In genomic region chr6:168090706-168091105, GRCh38 we compare ENCODE assay signal across 24 cellular contexts. TPM values are rescaled to one million over a fixed set of nuclear protein-coding genes. Genes with fewer than 3 reads are reported as not detected.
A peak's percentile ranks its signal among the peaks of the same experiment; 100 is the strongest.
DNase-seq lines count a peak whose midpoint lies in the region; ATAC-seq, FAIRE-seq and TF ChIP-seq lines count a peak whose summit lies in the region.
"Had no signal": no experiment of that assay in that cellular context is flagged by ENCODE, and none has a peak within 500 bp of the region (broad histone marks: within the 10 kb centered on the region; RNA-seq: fewer than 3 reads in every experiment).

No MANE protein-coding gene starts in this region.

- no peaks in the 10 kb centered on the region for H4K20me1 ChIP-seq in H1 (replicated peaks in 1 of 2; ENCODE audit: control insufficient read depth in 1 of 2, insufficient read depth in 2 of 2, low read length in 2 of 2)

- TF ChIP-seq CTCF in Caco-2 (IDR thresholded peaks at IDR 0.05; ENCODE audit: insufficient read depth in 1 of 2, low read depth in 1 of 2, low read length in 1 of 2, severe bottlenecking in 1 of 2, unreplicated experiment in 1 of 2), result no peak
- no peak for TF ChIP-seq CTCF in H1 (IDR thresholded peaks at IDR 0.05; ENCODE audit: control extremely low read depth in 1 of 3, insufficient read depth in 1 of 3, low read depth in 1 of 3, low read length in 3 of 3)
- TF ChIP-seq CTCF in stomach (IDR thresholded peaks at IDR 0.05), result no peak
- TF ChIP-seq CTCF in dorsolateral prefrontal cortex (IDR thresholded peaks at IDR 0.05 in 54 of 56, conservative IDR thresholded peaks at IDR 0.05 in 2 of 56; ENCODE audit: low read depth in 1 of 56, partially characterized antibody in 56 of 56), result no peak
- no peak for TF ChIP-seq CTCF in HFFc6 (IDR thresholded peaks at IDR 0.05)

- no peaks in the 10 kb centered on the region for H3K79me2 ChIP-seq in H1 (ENCODE audit: control insufficient read depth in 1 of 2, insufficient read depth in 2 of 2, low read length in 2 of 2)

- H3K27me3 Mint-ChIP-seq in Caco-2 (ENCODE audit: insufficient read depth, unreplicated experiment) (no peaks in the 10 kb centered on the region), HFFc6 (ENCODE audit: insufficient read depth) (peaks cover 23% of the 10 kb centered on the region)
- no peaks in the 10 kb centered on the region for H3K27me3 Mint-ChIP-seq in natural killer cell treated with Interleukin-12 subunit alpha and Interleukin-12 subunit beta and Interleukin-15 and Interleukin-18, amount 100 ng/mL, for 72 hours
- H3K27me3 Mint-ChIP-seq: CD4-positive, alpha-beta T cell had no signal

- H3K4me1 ChIP-seq in Caco-2 (peaks cover 47% of the 10 kb centered on the region), H1 (replicated peaks in 1 of 4; ENCODE audit: control insufficient read depth in 3 of 4, insufficient read depth in 4 of 4, low read length in 3 of 4) (peaks cover 0 to 26% (median 13%) of the 10 kb centered on the region in 4 experiments; a peak in 6 of 7 replicates), neuronal stem cell (ENCODE audit: control insufficient read depth in 2 of 2, insufficient read depth in 1 of 2, low read depth in 1 of 2, low read length in 2 of 2) (peaks cover 20 to 29% of the 10 kb centered on the region in 2 donors), stomach (peaks cover 13 to 20% (median 13%) of the 10 kb centered on the region in 4 donors)
- H3K4me1 ChIP-seq: BE2C had no signal

- H3K14ac ChIP-seq in H1 (ENCODE audit: insufficient read length), result no peak overlapping the region
- H3K14ac ChIP-seq in neuronal stem cell (ENCODE audit: low read length), result no peak overlapping the region

- no TSS peak for BruUV-seq in Caco-2 (replicated peaks; lab: Mats Ljungman, UMichigan)

- H3K18ac ChIP-seq in H1 (ENCODE audit: extremely low read depth, low read length), result no peak overlapping the region
- peak overlapping the region; percentile 27 for H3K18ac ChIP-seq in neuronal stem cell (ENCODE audit: low read length)

- H3K79me1 ChIP-seq in H1 (ENCODE audit: low read depth, low read length) (no peaks in the 10 kb centered on the region), neuronal stem cell (ENCODE audit: low read depth, low read length) (no peaks in the 10 kb centered on the region)

- no peaks in the 10 kb centered on the region for H3K27me3 ChIP-seq in Caco-2 (replicated peaks; ENCODE audit: control insufficient read depth, insufficient read depth, low read length)
- H3K27me3 ChIP-seq in H1 (replicated peaks in 1 of 4; ENCODE audit: control insufficient read depth in 3 of 4, extremely low read depth in 1 of 4, insufficient read depth in 3 of 4, low read length in 3 of 4), result peaks cover 0 to 2% (median 0%) of the 10 kb centered on the region in 4 experiments; a peak in 2 of 7 replicates
- H3K27me3 ChIP-seq in neuronal stem cell (ENCODE audit: control insufficient read depth in 3 of 3, insufficient read depth in 3 of 3, low read depth in 1 of 3, low read length in 3 of 3), result no peaks in the 10 kb centered on the region
- no peaks in the 10 kb centered on the region for H3K27me3 ChIP-seq in stomach
- H3K27me3 ChIP-seq in dorsolateral prefrontal cortex, result peaks cover 0 to 5% (median 0%) of the 10 kb centered on the region in 45 donors
- H3K27me3 ChIP-seq: BE2C had no signal

- H2BK12ac ChIP-seq in H1 (ENCODE audit: low read depth, low read length), result no peak overlapping the region
- H2BK12ac ChIP-seq in neuronal stem cell (ENCODE audit: low read length), result no peak overlapping the region

- CTCF ChIA-PET in Caco-2 (lab: Charles Lee), result no interaction called here
- CTCF ChIA-PET in H1 (lab: Charles Lee; ENCODE audit: partially characterized antibody), result interaction anchor here (1.1 to 2.0 kb wide), 5 partner anchors 12 to 66 kb away, joined by 3 to 6 read pairs (median 5); no protein-coding TSS in a partner anchor

- no peak for TF ChIP-seq RAD21 in H1 (IDR thresholded peaks at IDR 0.05 in 1 of 2, conservative IDR thresholded peaks at IDR 0.05 in 1 of 2; ENCODE audit: low read depth in 2 of 2, low read length in 2 of 2)

- no peak overlapping the region for H3K4me3 Mint-ChIP-seq in Caco-2 (ENCODE audit: unreplicated experiment)
- H3K4me3 Mint-ChIP-seq in natural killer cell treated with Interleukin-12 subunit alpha and Interleukin-12 subunit beta and Interleukin-15 and Interleukin-18, amount 100 ng/mL, for 72 hours, result no peak overlapping the region
- H3K4me3 Mint-ChIP-seq in HFFc6, result no peak overlapping the region
- H3K4me3 Mint-ChIP-seq: CD4-positive, alpha-beta T cell; IgD-negative memory B cell had no signal

- H2BK120ac ChIP-seq in H1 (replicated peaks; ENCODE audit: low read depth, low read length) (no peak overlapping the region), neuronal stem cell (ENCODE audit: low read depth, low read length) (no peak overlapping the region)

- H3K9me3 Mint-ChIP-seq in Caco-2 (ENCODE audit: unreplicated experiment) (no peaks in the 10 kb centered on the region), HFFc6 (peaks cover 13% of the 10 kb centered on the region; the same call in 1 of the 2 replicates)
- no peaks in the 10 kb centered on the region for H3K9me3 Mint-ChIP-seq in natural killer cell treated with Interleukin-12 subunit alpha and Interleukin-12 subunit beta and Interleukin-15 and Interleukin-18, amount 100 ng/mL, for 72 hours
- H3K9me3 Mint-ChIP-seq: CD4-positive, alpha-beta T cell had no signal

- H3K4ac ChIP-seq in H1 (replicated peaks; ENCODE audit: insufficient read length, low read depth, low read length) (no peak overlapping the region), neuronal stem cell (ENCODE audit: low read length) (no peak overlapping the region)

- H2BK20ac ChIP-seq in H1 (ENCODE audit: low read length), result no peak overlapping the region

- ATAC-seq in natural killer cell treated with Interleukin-12 subunit alpha and Interleukin-12 subunit beta and Interleukin-15 and Interleukin-18, amount 100 ng/mL, for 72 hours, result no peak

- no peak for FAIRE-seq in H1 (lab: Jason Lieb, UNC)
- FAIRE-seq: A204.1, GM12892, GM18507, H54, HTR-8/SVneo had no signal

- no peak overlapping the region for H3K9ac ChIP-seq in H1 (replicated peaks in 1 of 4; ENCODE audit: extremely low read depth in 1 of 4, low read depth in 3 of 4, low read length in 3 of 4)
- no peak overlapping the region for H3K9ac ChIP-seq in neuronal stem cell (ENCODE audit: low read depth, low read length, poor library complexity)
- H3K9ac ChIP-seq: GM23248 had no signal

- H2BK5ac ChIP-seq in H1 (ENCODE audit: low read depth, low read length) (no peak overlapping the region), neuronal stem cell (ENCODE audit: low read length) (no peak overlapping the region)

- peaks cover 31% of the 10 kb centered on the region for H3K4me1 Mint-ChIP-seq in Caco-2 (ENCODE audit: low read depth, unreplicated experiment)
- H3K4me1 Mint-ChIP-seq in natural killer cell treated with Interleukin-12 subunit alpha and Interleukin-12 subunit beta and Interleukin-15 and Interleukin-18, amount 100 ng/mL, for 72 hours (ENCODE audit: low read depth in 2 of 2), result no peaks in the 10 kb centered on the region
- no peaks in the 10 kb centered on the region for H3K4me1 Mint-ChIP-seq in HFFc6 (ENCODE audit: low read depth)
- H3K4me1 Mint-ChIP-seq: IgD-negative memory B cell had no signal

- no peak overlapping the region for H4K5ac ChIP-seq in H1 (ENCODE audit: insufficient read length, low read depth, low read length)

- H3K27ac ChIP-seq in H1 (ENCODE audit: low read depth, low read length), result no peak overlapping the region
- H3K27ac ChIP-seq in neuronal stem cell (replicated peaks; ENCODE audit: low read length), result no peak overlapping the region
- peak overlapping the region in 3 of 5 donors; percentile 8 to 54 (median 18) for H3K27ac ChIP-seq in stomach
- H3K27ac ChIP-seq in dorsolateral prefrontal cortex, result no peak overlapping the region
- H3K27ac ChIP-seq: GM23248 had no signal

- no peaks in the 10 kb centered on the region; the same call in 1 of the 2 replicates for H3K36me3 ChIP-seq in Caco-2 (ENCODE audit: control insufficient read depth, insufficient read depth, low read length)
- H3K36me3 ChIP-seq in H1 (ENCODE audit: control insufficient read depth in 2 of 4, insufficient read depth in 4 of 4, low read length in 3 of 4), result no peaks in the 10 kb centered on the region
- H3K36me3 ChIP-seq in neuronal stem cell (replicated peaks in 1 of 2; ENCODE audit: control insufficient read depth in 2 of 2, insufficient read depth in 2 of 2, low read length in 2 of 2), result no peaks in the 10 kb centered on the region
- no peaks in the 10 kb centered on the region for H3K36me3 ChIP-seq in stomach
- H3K36me3 ChIP-seq: BE2C had no signal

- H3K27ac Mint-ChIP-seq in Caco-2 (ENCODE audit: unreplicated experiment) (peak overlapping the region; percentile 92), HFFc6 (no peak overlapping the region)
- H3K27ac Mint-ChIP-seq in natural killer cell treated with Interleukin-12 subunit alpha and Interleukin-12 subunit beta and Interleukin-15 and Interleukin-18, amount 100 ng/mL, for 72 hours, result no peak overlapping the region
- H3K27ac Mint-ChIP-seq: CD4-positive, alpha-beta T cell; IgD-negative memory B cell had no signal

- TF ChIP-seq POLR2A in H1 (IDR thresholded peaks at IDR 0.05; ENCODE audit: control extremely low read depth in 1 of 2, low read depth in 2 of 2, low read length in 2 of 2) (no peak), stomach (IDR thresholded peaks at IDR 0.05) (no peak)

- H3K4me2 ChIP-seq in H1 (ENCODE audit: insufficient read depth in 1 of 2, low read depth in 2 of 2, low read length in 2 of 2) (no peak overlapping the region), neuronal stem cell (ENCODE audit: insufficient read depth, low read length, poor library complexity, severe bottlenecking) (no peak overlapping the region)

- no peak overlapping the region for H3K56ac ChIP-seq in H1 (replicated peaks; ENCODE audit: insufficient read length, low read depth, low read length)

- H2AFZ ChIP-seq in H1 (ENCODE audit: low read length) (no peak overlapping the region), neuronal stem cell (ENCODE audit: low read length) (peak overlapping the region; percentile 11)
- H2AFZ ChIP-seq: GM23248 had no signal

- H3K4me3 ChIP-seq in Caco-2 (ENCODE audit: low read depth, low read length), result no peak overlapping the region
- no peak overlapping the region for H3K4me3 ChIP-seq in H1 (ENCODE audit: extremely low read depth in 1 of 4, insufficient read depth in 2 of 4, low read depth in 3 of 4, low read length in 4 of 4)
- H3K4me3 ChIP-seq in neuronal stem cell (ENCODE audit: low read length in 2 of 2), result no peak overlapping the region
- H3K4me3 ChIP-seq in stomach, result no peak overlapping the region
- no peak overlapping the region for H3K4me3 ChIP-seq in dorsolateral prefrontal cortex
- H3K4me3 ChIP-seq: GM23248 had no signal

- H3K36me3 Mint-ChIP-seq in Caco-2 (ENCODE audit: insufficient read depth, unreplicated experiment) (no peaks in the 10 kb centered on the region), HFFc6 (ENCODE audit: low read depth) (no peaks in the 10 kb centered on the region)
- no peaks in the 10 kb centered on the region for H3K36me3 Mint-ChIP-seq in natural killer cell treated with Interleukin-12 subunit alpha and Interleukin-12 subunit beta and Interleukin-15 and Interleukin-18, amount 100 ng/mL, for 72 hours
- H3K36me3 Mint-ChIP-seq: IgD-negative memory B cell had no signal

- intact Hi-C loops in Caco-2 (cut with micrococcal nuclease; ENCODE audit: unreplicated experiment) (no loop called here), stomach (cut with DNase I; ENCODE audit: low total_unique reads) (no loop called here), dorsolateral prefrontal cortex (cut with DNase I) (no loop called here)

- POLR2A ChIA-PET in Caco-2 (lab: Charles Lee), result no interaction called here
- POLR2A ChIA-PET in H1 (lab: Charles Lee; ENCODE audit: partially characterized antibody), result no interaction called here

- H3K23me2 ChIP-seq in H1 (ENCODE audit: low read depth, low read length), result no peaks in the 10 kb centered on the region

- no peak for TF ChIP-seq EP300 in H1 (IDR thresholded peaks at IDR 0.05; ENCODE audit: borderline replicate concordance in 1 of 2, low read depth in 2 of 2, low read length in 2 of 2)
- TF ChIP-seq EP300 in stomach (IDR thresholded peaks at IDR 0.05), result no peak

- no peak overlapping the region for H3K23ac ChIP-seq in H1 (ENCODE audit: insufficient read length)
- no peak overlapping the region for H3K23ac ChIP-seq in neuronal stem cell (ENCODE audit: low read depth, low read length, poor library complexity)

- DNase-seq in Caco-2, result no peak
- no peak for DNase-seq in H1 (ENCODE audit: low read depth in 1 of 2, low spot score in 2 of 2)
- DNase-seq in neuronal stem cell (ENCODE audit: low spot score), result no peak
- no peak for DNase-seq in stomach
- DNase-seq in stimulated activated CD4-positive, alpha-beta T cell treated with anti-CD3 and anti-CD28 coated beads, Interleukin-1b, Interleukin-23, amount 100 ng/mL, for 48 hours, result no peak
- no peak for DNase-seq in dorsolateral prefrontal cortex
- no peak for DNase-seq in natural killer cell treated with Interleukin-12 subunit alpha and Interleukin-12 subunit beta and Interleukin-15 and Interleukin-18, amount 100 ng/mL, for 72 hours (ENCODE audit: low spot score)
- DNase-seq in HFFc6, result no peak
- DNase-seq: ACHN; BE2C; C1 segment of cervical spinal cord; CD4-positive, alpha-beta T cell; DMS153; DMS79; GDM1; GM23248; HCEC 1CT had no signal

- H3K9me3 ChIP-seq in Caco-2 (no peaks in the 10 kb centered on the region), H1 (ENCODE audit: insufficient read depth in 2 of 2, low read depth in 1 of 2, low read length in 1 of 2) (no peaks in the 10 kb centered on the region), neuronal stem cell (replicated peaks in 1 of 2; ENCODE audit: control insufficient read depth in 2 of 2, insufficient read depth in 1 of 2, low read depth in 1 of 2, low read length in 2 of 2) (peaks cover 7 to 8% of the 10 kb centered on the region in 2 donors), stomach (peaks cover 0 to 5% (median 2%) of the 10 kb centered on the region in 4 donors)
- H3K9me3 ChIP-seq: BE2C had no signal

- 90% methylated on average over 17 of the region's 17 CpGs; no CpG with 5 or more reads in 1 of the 2 experiments for WGBS in H1 (ENCODE audit: extremely low coverage in 1 of 2, insufficient coverage in 1 of 2, insufficient read length in 1 of 2, insufficient replicate concordance in 2 of 2, low coverage in 1 of 2, low lambda C conversion rate in 2 of 2, missing lambda C conversion rate in 1 of 2), 2 experiments
- WGBS in neuronal stem cell (ENCODE audit: extremely low coverage in 2 of 2, insufficient read length in 2 of 2, insufficient replicate concordance in 1 of 2), 2 donors, result no CpG with 5 or more reads among the region's 17 CpGs
- WGBS in stomach, 5 donors, result 73 to 82% (median 79%) methylated on average over 17 of the region's 17 CpGs

- H4K8ac ChIP-seq in H1 (ENCODE audit: extremely low read depth, insufficient read depth, low read length) (no peak overlapping the region), neuronal stem cell (ENCODE audit: low read depth, low read length) (no peak overlapping the region)

- no peak overlapping the region for H4K91ac ChIP-seq in H1 (replicated peaks; ENCODE audit: insufficient read length, low read length)
- H4K91ac ChIP-seq in neuronal stem cell (ENCODE audit: low read depth, low read length, poor library complexity), result no peak overlapping the region

- H2AK5ac ChIP-seq in H1 (ENCODE audit: low read depth, low read length) (no peak overlapping the region), neuronal stem cell (ENCODE audit: low read depth, low read length) (peak overlapping the region; percentile 92)

- H2BK15ac ChIP-seq in H1 (ENCODE audit: low read length) (peak overlapping the region; percentile 90), neuronal stem cell (ENCODE audit: low read length) (no peak overlapping the region)

RNA-seq across cellular contexts. Expression of gene FRMD1, which starts 11.7 kb away (rescaled TPM):
- 0.07 and 0.14 TPM in 2 replicates for total RNA-seq in Caco-2 (2022)
- total RNA-seq in H1 (2021; fragmentation: NEBNext Ultra II Directional; extraction: Animal tissue kit (Norgen Biotek cat#: 25700)), result not detected in 2 replicates
- polyA plus RNA-seq in H1 (2011; rRNA removed), result 0.36 and 0.69 TPM in 2 replicates
- 0.34 TPM for polyA plus RNA-seq in H1 (2011; cell fraction: cytosol; rRNA removed)
- 1.5 TPM for polyA plus RNA-seq in H1 (2011; cell fraction: nucleus; rRNA removed)
- polyA plus RNA-seq in H1 (2012, experiment 1 of 2), result 0.21 to 0.45 TPM (median 0.37 TPM) in 4 replicates
- polyA plus RNA-seq in H1 (2012, experiment 2 of 2), result 0.13 TPM
- polyA plus RNA-seq in H1 (2013, experiment 1 of 2), result 0.06 TPM
- polyA plus RNA-seq in H1 (2013, experiment 2 of 2), result 0.07 TPM
- polyA minus RNA-seq in H1 (2011; rRNA and poly(A)+ RNA removed), result 0.22 and 0.24 TPM in 2 replicates
- not detected for polyA minus RNA-seq in H1 (2011; cell fraction: cytosol; rRNA and poly(A)+ RNA removed)
- 0.50 TPM for polyA minus RNA-seq in H1 (2011; cell fraction: nucleus; rRNA and poly(A)+ RNA removed)
- 0.20 TPM for polyA plus RNA-seq in neuronal stem cell (2013, experiment 1 of 2)
- polyA plus RNA-seq in neuronal stem cell (2013, experiment 2 of 2), result 0.18 TPM
- 10 to 100 TPM in 3 of 5 donors, 1 to 10 TPM in 1, under 1 TPM in 1; 0.43 to 42.9 (median 16.9) TPM for total RNA-seq in stomach
- polyA plus RNA-seq in stomach, result 1 to 10 TPM; 5.0 to 9.8 (median 5.6) TPM
- under 1 TPM in 5 of 120 experiments, not detected in 115; 0.10 to 0.58 (median 0.22) TPM for total RNA-seq in dorsolateral prefrontal cortex
- total RNA-seq in natural killer cell treated with Interleukin-12 subunit alpha and Interleukin-12 subunit beta and Interleukin-15 and Interleukin-18, amount 100 ng/mL, for 72 hours, result not detected
- total RNA-seq in HFFc6 (2021; fragmentation: NEBNext Ultra II Directional; extraction: Animal tissue kit (Norgen Biotek cat#: 25700)), result not detected
- total RNA-seq: CD4-positive, alpha-beta T cell; Daoy; GM23248 had no signal
- polyA plus RNA-seq: GM23248, IgD-negative memory B cell had no signal

Comparison
In these comparisons a context has a peak if more than half of its experiments do, and no peak if none do; other contexts are left out.
1. H3K27ac ChIP-seq: peak in stomach (3 of 5); none in H1 (single experiment), neuronal stem cell (single experiment) and dorsolateral prefrontal cortex (0 of 59).